1 cellular context compared by ENCODE assay signal in the genomic region with DNA sequence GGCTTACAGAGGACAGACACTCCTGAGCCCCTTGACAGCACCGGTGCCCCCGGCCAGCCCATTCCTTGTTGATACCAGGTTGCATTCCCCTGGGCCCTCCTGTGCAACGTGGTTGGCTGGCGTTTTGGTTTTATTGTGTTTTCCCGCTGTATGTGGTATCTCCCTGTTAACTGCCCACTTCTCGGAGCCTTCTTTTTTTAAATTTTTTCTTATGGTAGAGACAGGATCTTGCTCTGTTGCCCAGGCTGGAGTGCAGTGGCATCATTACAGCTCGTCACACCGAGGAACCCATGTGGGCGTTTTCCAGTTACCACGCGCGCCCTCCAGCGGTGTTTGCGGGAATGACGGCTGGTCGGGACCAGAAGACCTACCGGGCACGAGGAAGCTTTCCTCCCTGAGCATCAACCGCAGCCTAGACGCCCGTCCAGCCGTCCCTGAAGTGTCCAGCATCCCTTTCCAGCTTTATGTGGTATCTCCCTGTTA.
A peak's percentile ranks its signal among the peaks of the same experiment; 100 is the strongest.
TF ChIP-seq lines count a peak whose summit lies in the region.

No MANE protein-coding gene starts in this region.

TF ChIP-seq in HEK293, 187 proteins besides CTCF, POLR2A, EP300 and RAD21 (continued from another document and continues in another):
- TF ChIP-seq, protein P1, sequence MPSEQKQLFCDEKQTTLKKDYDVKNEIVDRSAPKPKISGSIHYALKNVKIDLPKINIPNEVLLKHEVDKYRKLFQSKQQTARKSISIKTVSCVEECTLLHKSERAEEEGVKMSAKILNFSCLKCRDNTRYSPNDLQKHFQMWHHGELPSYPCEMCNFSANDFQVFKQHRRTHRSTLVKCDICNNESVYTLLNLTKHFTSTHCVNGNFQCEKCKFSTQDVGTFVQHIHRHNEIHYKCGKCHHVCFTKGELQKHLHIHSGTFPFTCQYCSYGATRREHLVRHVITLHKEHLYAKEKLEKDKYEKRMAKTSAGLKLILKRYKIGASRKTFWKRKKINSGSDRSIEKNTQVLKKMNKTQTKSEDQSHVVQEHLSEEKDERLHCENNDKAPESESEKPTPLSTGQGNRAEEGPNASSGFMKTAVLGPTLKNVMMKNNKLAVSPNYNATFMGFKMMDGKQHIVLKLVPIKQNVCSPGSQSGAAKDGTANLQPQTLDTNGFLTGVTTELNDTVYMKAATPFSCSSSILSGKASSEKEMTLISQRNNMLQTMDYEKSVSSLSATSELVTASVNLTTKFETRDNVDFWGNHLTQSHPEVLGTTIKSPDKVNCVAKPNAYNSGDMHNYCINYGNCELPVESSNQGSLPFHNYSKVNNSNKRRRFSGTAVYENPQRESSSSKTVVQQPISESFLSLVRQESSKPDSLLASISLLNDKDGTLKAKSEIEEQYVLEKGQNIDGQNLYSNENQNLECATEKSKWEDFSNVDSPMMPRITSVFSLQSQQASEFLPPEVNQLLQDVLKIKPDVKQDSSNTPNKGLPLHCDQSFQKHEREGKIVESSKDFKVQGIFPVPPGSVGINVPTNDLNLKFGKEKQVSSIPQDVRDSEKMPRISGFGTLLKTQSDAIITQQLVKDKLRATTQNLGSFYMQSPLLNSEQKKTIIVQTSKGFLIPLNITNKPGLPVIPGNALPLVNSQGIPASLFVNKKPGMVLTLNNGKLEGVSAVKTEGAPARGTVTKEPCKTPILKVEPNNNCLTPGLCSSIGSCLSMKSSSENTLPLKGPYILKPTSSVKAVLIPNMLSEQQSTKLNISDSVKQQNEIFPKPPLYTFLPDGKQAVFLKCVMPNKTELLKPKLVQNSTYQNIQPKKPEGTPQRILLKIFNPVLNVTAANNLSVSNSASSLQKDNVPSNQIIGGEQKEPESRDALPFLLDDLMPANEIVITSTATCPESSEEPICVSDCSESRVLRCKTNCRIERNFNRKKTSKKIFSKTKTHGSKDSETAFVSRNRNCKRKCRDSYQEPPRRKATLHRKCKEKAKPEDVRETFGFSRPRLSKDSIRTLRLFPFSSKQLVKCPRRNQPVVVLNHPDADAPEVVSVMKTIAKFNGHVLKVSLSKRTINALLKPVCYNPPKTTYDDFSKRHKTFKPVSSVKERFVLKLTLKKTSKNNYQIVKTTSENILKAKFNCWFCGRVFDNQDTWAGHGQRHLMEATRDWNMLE (tag by site-specific recombination; conservative IDR thresholded peaks at IDR 0.05; ENCODE audit: low read depth): no peak
- TF ChIP-seq ZBTB20 (tag by site-specific recombination; IDR thresholded peaks at IDR 0.05) (no peak), ZBTB48 (tag by site-specific recombination; IDR thresholded peaks at IDR 0.05) (no peak), OVOL3 (tag by site-specific recombination; IDR thresholded peaks at IDR 0.05) (no peak), IKZF3 (tag by site-specific recombination; IDR thresholded peaks at IDR 0.05) (no peak), ZNF610 (tag by site-specific recombination; IDR thresholded peaks at IDR 0.05; ENCODE audit: borderline replicate concordance) (no peak), PRDM1 (tag by site-specific recombination; IDR thresholded peaks at IDR 0.05) (no peak), KLF10 (tag by site-specific recombination; IDR thresholded peaks at IDR 0.05) (no peak), ZNF266 (tag by site-specific recombination; IDR thresholded peaks at IDR 0.05; ENCODE audit: low read depth) (no peak), ZNF24 (tag by site-specific recombination; IDR thresholded peaks at IDR 0.05) (peak; percentile 37; the same call in 1 of the 2 replicates), ZNF600 (tag by site-specific recombination; IDR thresholded peaks at IDR 0.05) (no peak), SP7 (tag by site-specific recombination; IDR thresholded peaks at IDR 0.05) (no peak), MYNN (tag by site-specific recombination; IDR thresholded peaks at IDR 0.05; ENCODE audit: borderline replicate concordance) (no peak), ZNF239 (tag by site-specific recombination; IDR thresholded peaks at IDR 0.05) (no peak), ZNF530 (tag by site-specific recombination; IDR thresholded peaks at IDR 0.05; ENCODE audit: low read depth) (no peak), YY2 (tag by site-specific recombination; IDR thresholded peaks at IDR 0.05) (no peak), ZNF560 (tag by site-specific recombination; IDR thresholded peaks at IDR 0.05; ENCODE audit: borderline replicate concordance) (no peak), ZNF76 (tag by site-specific recombination; IDR thresholded peaks at IDR 0.05; ENCODE audit: borderline replicate concordance, low read depth) (no peak), ZNF354C (tag by site-specific recombination; IDR thresholded peaks at IDR 0.05; ENCODE audit: borderline replicate concordance, low read depth) (no peak), ZNF624 (tag by site-specific recombination; IDR thresholded peaks at IDR 0.05) (no peak), ZFHX2 (tag by site-specific recombination; conservative IDR thresholded peaks at IDR 0.05) (peak; percentile 68), ZNF629 (tag by site-specific recombination; IDR thresholded peaks at IDR 0.05) (peak; percentile 68), ZNF292 (tag by site-specific recombination; IDR thresholded peaks at IDR 0.05; ENCODE audit: borderline replicate concordance, low read depth) (no peak), BCL11B (tag by site-specific recombination; IDR thresholded peaks at IDR 0.05; ENCODE audit: low read depth) (no peak), ZFP37 (tag by site-specific recombination; IDR thresholded peaks at IDR 0.05) (no peak), ZNF660 (tag by site-specific recombination; IDR thresholded peaks at IDR 0.05) (no peak), EGR2 (tag by site-specific recombination; IDR thresholded peaks at IDR 0.05; ENCODE audit: low read depth) (peak; percentile 56; the same call in 1 of the 2 replicates), ZNF433 (tag by site-specific recombination; IDR thresholded peaks at IDR 0.05; ENCODE audit: low read depth) (no peak), ZNF121 (tag by site-specific recombination; IDR thresholded peaks at IDR 0.05) (peak; percentile 98), ZSCAN30 (tag by site-specific recombination; IDR thresholded peaks at IDR 0.05) (0 out of 2 replicates have a peak, but pooled peaks have one; percentile 64), ZNF426 (tag by site-specific recombination; IDR thresholded peaks at IDR 0.05) (no peak), ZBTB21 (tag by site-specific recombination; IDR thresholded peaks at IDR 0.05) (0 out of 2 replicates have a peak, but pooled peaks have one; percentile 26), KLF1 (tag by site-specific recombination; IDR thresholded peaks at IDR 0.05) (peak; percentile 41; the same call in 1 of the 2 replicates)
- TF ChIP-seq, protein P2, sequence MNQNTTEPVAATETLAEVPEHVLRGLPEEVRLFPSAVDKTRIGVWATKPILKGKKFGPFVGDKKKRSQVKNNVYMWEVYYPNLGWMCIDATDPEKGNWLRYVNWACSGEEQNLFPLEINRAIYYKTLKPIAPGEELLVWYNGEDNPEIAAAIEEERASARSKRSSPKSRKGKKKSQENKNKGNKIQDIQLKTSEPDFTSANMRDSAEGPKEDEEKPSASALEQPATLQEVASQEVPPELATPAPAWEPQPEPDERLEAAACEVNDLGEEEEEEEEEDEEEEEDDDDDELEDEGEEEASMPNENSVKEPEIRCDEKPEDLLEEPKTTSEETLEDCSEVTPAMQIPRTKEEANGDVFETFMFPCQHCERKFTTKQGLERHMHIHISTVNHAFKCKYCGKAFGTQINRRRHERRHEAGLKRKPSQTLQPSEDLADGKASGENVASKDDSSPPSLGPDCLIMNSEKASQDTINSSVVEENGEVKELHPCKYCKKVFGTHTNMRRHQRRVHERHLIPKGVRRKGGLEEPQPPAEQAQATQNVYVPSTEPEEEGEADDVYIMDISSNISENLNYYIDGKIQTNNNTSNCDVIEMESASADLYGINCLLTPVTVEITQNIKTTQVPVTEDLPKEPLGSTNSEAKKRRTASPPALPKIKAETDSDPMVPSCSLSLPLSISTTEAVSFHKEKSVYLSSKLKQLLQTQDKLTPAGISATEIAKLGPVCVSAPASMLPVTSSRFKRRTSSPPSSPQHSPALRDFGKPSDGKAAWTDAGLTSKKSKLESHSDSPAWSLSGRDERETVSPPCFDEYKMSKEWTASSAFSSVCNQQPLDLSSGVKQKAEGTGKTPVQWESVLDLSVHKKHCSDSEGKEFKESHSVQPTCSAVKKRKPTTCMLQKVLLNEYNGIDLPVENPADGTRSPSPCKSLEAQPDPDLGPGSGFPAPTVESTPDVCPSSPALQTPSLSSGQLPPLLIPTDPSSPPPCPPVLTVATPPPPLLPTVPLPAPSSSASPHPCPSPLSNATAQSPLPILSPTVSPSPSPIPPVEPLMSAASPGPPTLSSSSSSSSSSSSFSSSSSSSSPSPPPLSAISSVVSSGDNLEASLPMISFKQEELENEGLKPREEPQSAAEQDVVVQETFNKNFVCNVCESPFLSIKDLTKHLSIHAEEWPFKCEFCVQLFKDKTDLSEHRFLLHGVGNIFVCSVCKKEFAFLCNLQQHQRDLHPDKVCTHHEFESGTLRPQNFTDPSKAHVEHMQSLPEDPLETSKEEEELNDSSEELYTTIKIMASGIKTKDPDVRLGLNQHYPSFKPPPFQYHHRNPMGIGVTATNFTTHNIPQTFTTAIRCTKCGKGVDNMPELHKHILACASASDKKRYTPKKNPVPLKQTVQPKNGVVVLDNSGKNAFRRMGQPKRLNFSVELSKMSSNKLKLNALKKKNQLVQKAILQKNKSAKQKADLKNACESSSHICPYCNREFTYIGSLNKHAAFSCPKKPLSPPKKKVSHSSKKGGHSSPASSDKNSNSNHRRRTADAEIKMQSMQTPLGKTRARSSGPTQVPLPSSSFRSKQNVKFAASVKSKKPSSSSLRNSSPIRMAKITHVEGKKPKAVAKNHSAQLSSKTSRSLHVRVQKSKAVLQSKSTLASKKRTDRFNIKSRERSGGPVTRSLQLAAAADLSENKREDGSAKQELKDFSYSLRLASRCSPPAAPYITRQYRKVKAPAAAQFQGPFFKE (tag by site-specific recombination; IDR thresholded peaks at IDR 0.05; ENCODE audit: borderline replicate concordance): no peak
- TF ChIP-seq, protein P3, sequence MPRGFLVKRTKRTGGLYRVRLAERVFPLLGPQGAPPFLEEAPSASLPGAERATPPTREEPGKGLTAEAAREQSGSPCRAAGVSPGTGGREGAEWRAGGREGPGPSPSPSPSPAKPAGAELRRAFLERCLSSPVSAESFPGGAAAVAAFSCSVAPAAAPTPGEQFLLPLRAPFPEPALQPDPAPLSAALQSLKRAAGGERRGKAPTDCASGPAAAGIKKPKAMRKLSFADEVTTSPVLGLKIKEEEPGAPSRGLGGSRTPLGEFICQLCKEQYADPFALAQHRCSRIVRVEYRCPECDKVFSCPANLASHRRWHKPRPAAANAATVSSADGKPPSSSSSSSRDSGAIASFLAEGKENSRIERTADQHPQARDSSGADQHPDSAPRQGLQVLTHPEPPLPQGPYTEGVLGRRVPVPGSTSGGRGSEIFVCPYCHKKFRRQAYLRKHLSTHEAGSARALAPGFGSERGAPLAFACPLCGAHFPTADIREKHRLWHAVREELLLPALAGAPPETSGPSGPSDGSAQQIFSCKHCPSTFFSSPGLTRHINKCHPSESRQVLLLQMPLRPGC (tag by site-specific recombination; IDR thresholded peaks at IDR 0.05): no peak
- TF ChIP-seq, protein P4, sequence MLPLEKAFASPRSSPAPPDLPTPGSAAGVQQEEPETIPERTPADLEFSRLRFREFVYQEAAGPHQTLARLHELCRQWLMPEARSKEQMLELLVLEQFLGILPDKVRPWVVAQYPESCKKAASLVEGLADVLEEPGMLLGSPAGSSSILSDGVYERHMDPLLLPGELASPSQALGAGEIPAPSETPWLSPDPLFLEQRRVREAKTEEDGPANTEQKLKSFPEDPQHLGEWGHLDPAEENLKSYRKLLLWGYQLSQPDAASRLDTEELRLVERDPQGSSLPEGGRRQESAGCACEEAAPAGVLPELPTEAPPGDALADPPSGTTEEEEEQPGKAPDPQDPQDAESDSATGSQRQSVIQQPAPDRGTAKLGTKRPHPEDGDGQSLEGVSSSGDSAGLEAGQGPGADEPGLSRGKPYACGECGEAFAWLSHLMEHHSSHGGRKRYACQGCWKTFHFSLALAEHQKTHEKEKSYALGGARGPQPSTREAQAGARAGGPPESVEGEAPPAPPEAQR (tag by site-specific recombination; IDR thresholded peaks at IDR 0.05): no peak
- TF ChIP-seq, protein P5, sequence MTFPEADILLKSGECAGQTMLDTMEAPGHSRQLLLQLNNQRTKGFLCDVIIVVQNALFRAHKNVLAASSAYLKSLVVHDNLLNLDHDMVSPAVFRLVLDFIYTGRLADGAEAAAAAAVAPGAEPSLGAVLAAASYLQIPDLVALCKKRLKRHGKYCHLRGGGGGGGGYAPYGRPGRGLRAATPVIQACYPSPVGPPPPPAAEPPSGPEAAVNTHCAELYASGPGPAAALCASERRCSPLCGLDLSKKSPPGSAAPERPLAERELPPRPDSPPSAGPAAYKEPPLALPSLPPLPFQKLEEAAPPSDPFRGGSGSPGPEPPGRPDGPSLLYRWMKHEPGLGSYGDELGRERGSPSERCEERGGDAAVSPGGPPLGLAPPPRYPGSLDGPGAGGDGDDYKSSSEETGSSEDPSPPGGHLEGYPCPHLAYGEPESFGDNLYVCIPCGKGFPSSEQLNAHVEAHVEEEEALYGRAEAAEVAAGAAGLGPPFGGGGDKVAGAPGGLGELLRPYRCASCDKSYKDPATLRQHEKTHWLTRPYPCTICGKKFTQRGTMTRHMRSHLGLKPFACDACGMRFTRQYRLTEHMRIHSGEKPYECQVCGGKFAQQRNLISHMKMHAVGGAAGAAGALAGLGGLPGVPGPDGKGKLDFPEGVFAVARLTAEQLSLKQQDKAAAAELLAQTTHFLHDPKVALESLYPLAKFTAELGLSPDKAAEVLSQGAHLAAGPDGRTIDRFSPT (tag by site-specific recombination; IDR thresholded peaks at IDR 0.05): peak; percentile 36; the same call in 1 of the 2 replicates
- TF ChIP-seq, protein P6, sequence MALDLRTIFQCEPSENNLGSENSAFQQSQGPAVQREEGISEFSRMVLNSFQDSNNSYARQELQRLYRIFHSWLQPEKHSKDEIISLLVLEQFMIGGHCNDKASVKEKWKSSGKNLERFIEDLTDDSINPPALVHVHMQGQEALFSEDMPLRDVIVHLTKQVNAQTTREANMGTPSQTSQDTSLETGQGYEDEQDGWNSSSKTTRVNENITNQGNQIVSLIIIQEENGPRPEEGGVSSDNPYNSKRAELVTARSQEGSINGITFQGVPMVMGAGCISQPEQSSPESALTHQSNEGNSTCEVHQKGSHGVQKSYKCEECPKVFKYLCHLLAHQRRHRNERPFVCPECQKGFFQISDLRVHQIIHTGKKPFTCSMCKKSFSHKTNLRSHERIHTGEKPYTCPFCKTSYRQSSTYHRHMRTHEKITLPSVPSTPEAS (tag by site-specific recombination; IDR thresholded peaks at IDR 0.05): no peak
- TF ChIP-seq, protein P7, sequence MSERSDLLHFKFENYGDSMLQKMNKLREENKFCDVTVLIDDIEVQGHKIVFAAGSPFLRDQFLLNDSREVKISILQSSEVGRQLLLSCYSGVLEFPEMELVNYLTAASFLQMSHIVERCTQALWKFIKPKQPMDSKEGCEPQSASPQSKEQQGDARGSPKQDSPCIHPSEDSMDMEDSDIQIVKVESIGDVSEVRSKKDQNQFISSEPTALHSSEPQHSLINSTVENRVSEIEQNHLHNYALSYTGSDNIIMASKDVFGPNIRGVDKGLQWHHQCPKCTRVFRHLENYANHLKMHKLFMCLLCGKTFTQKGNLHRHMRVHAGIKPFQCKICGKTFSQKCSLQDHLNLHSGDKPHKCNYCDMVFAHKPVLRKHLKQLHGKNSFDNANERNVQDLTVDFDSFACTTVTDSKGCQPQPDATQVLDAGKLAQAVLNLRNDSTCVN (tag by site-specific recombination; optimal IDR thresholded peaks at IDR 0.05): peak; percentile 23
